8 cellular contexts compared by ENCODE assay signal in genomic region chr9:117546894-117547293, GRCh38.
A peak's percentile ranks its signal among the peaks of the same experiment; 100 is the strongest.
DNase-seq lines count a peak whose midpoint lies in the region; ATAC-seq and TF ChIP-seq lines count a peak whose summit lies in the region.

No MANE protein-coding gene starts in this region.

- H3K9me2 ChIP-seq in OCI-LY1 (ENCODE audit: low read depth, low read length) = no peaks in the 10 kb centered on the region

- no peaks in the 10 kb centered on the region for H3F3A ChIP-seq in OCI-LY1 (ENCODE audit: insufficient read depth, low read length)

- no peak for TF ChIP-seq EP300 in transverse colon (IDR thresholded peaks at IDR 0.05; ENCODE audit: low read depth)

- peak overlapping the region; percentile 14; the same call in 1 of the 2 replicates for H3K4me2 ChIP-seq in OCI-LY1 (ENCODE audit: low read length)

- ATAC-seq in heart right ventricle (peak in 6 of 8 donors; percentile 29 to 94 (median 62)), left ventricle myocardium superior (no peak), HG03045 (IDR thresholded peaks at IDR 0.05; ENCODE audit: unreplicated experiment) (no peak)

- no peak overlapping the region for H2AFZ ChIP-seq in OCI-LY1 (ENCODE audit: low read length)

- DNase-seq in heart right ventricle = peak in 1 of 2 donors; percentile 28
- DNase-seq in left ventricle myocardium superior = no peak
- DNase-seq in epithelial cell of esophagus (ENCODE audit: low read depth) = peak; percentile 0
- peak; percentile 26 for DNase-seq in transverse colon
- no peak for DNase-seq in GDM1 (lab: John Stamatoyannopoulos, UW)
- DNase-seq in C1 segment of cervical spinal cord (lab: John Stamatoyannopoulos, UW) = no peak

- H3K9me3 ChIP-seq in heart right ventricle (no peaks in the 10 kb centered on the region), OCI-LY1 (ENCODE audit: low read length) (no peaks in the 10 kb centered on the region), transverse colon (no peaks in the 10 kb centered on the region)

- H3K27ac ChIP-seq in heart right ventricle (no peak overlapping the region), OCI-LY1 (ENCODE audit: low read depth, low read length, poor library complexity, severe bottlenecking) (no peak overlapping the region), transverse colon (no peak overlapping the region)

- H3K27me3 ChIP-seq in heart right ventricle (peaks cover 0 to 7% (median 0%) of the 10 kb centered on the region in 7 donors), OCI-LY1 (ENCODE audit: insufficient read depth, low read length) (no peaks in the 10 kb centered on the region), transverse colon (no peaks in the 10 kb centered on the region)

- no peak for TF ChIP-seq CTCF in heart right ventricle (IDR thresholded peaks at IDR 0.05)
- no peak for TF ChIP-seq CTCF in OCI-LY1 (IDR thresholded peaks at IDR 0.05; ENCODE audit: low read length)
- TF ChIP-seq CTCF in epithelial cell of esophagus (IDR thresholded peaks at IDR 0.05; ENCODE audit: insufficient read depth, low read depth, low read length, missing control alignments) = no peak
- TF ChIP-seq CTCF in transverse colon (IDR thresholded peaks at IDR 0.05) = no peak

- intact Hi-C loops in heart right ventricle (cut with DNase I) (no loop called here), left ventricle myocardium superior (cut with micrococcal nuclease) (no loop called here), transverse colon (cut with DNase I; ENCODE audit: low total_unique reads) (no loop called here)

- TF ChIP-seq POLR2A in transverse colon (IDR thresholded peaks at IDR 0.05) = no peak

- H4K20me1 ChIP-seq in OCI-LY1 (ENCODE audit: insufficient read depth, low read length) = no peaks in the 10 kb centered on the region

- 22% methylated on average over 13 of the region's 13 CpGs for WGBS in heart right ventricle, 2 donors
- 6 to 15% methylated on average over 5 to 13 of the region's 13 CpGs for WGBS in transverse colon (ENCODE audit: low coverage in 1 of 2), 2 donors

- in situ Hi-C loops in transverse colon (cut with MboI; ENCODE audit: low pct_ligation_motif_present in 1 of 4, low pct_unique_long_range_greater_than_20kb in 1 of 4, low sequenced_read_pairs in 3 of 4) = loop anchor here in 1 of 4 donors (5.0 kb wide), 1 partner anchor 50 kb away; no protein-coding TSS in a partner anchor

- H3K4me3 ChIP-seq in heart right ventricle = peak overlapping the region in 3 of 10 donors; percentile 11 to 20 (median 14)
- H3K4me3 ChIP-seq in OCI-LY1 (ENCODE audit: low read depth, low read length, poor library complexity, severe bottlenecking) = no peak overlapping the region
- no peak overlapping the region for H3K4me3 ChIP-seq in epithelial cell of esophagus (ENCODE audit: low read length)
- no peak overlapping the region for H3K4me3 ChIP-seq in transverse colon

- no peak overlapping the region for H3K9ac ChIP-seq in OCI-LY1 (ENCODE audit: low read length)

- no peaks in the 10 kb centered on the region for H3K79me2 ChIP-seq in OCI-LY1 (ENCODE audit: insufficient read depth, low read length)

- peaks cover 0 to 5% (median 0%) of the 10 kb centered on the region in 9 donors for H3K4me1 ChIP-seq in heart right ventricle
- no peaks in the 10 kb centered on the region for H3K4me1 ChIP-seq in OCI-LY1 (ENCODE audit: insufficient read depth, low read length, severe bottlenecking)
- peaks cover 0 to 6% (median 0%) of the 10 kb centered on the region in 4 donors for H3K4me1 ChIP-seq in transverse colon

- H3K36me3 ChIP-seq in heart right ventricle (no peaks in the 10 kb centered on the region), OCI-LY1 (ENCODE audit: insufficient read depth, low read length) (no peaks in the 10 kb centered on the region), transverse colon (no peaks in the 10 kb centered on the region)

Comparison
In these comparisons a context has a peak if more than half of its experiments do, and no peak if none do; other contexts are left out.
1. ATAC-seq: peak in heart right ventricle (6 of 8); none in left ventricle myocardium superior (single experiment) and HG03045 (single experiment).
2. DNase-seq: peak in epithelial cell of esophagus (single experiment) and transverse colon (single experiment); none in left ventricle myocardium superior (single experiment), GDM1 (single experiment) and C1 segment of cervical spinal cord (0 of 14).